Comparison of ENCODE assay signal across 9 cellular contexts in genomic region chr16:68229431-68230175, GRCh38. TPM values are rescaled to one million over a fixed set of nuclear protein-coding genes. Genes with fewer than 3 reads are reported as not detected.
A peak's percentile ranks its signal among the peaks of the same experiment; 100 is the strongest.
DNase-seq lines count a peak whose midpoint lies in the region; ATAC-seq and TF ChIP-seq lines count a peak whose summit lies in the region.
"Had no signal": no experiment of that assay in that cellular context is flagged by ENCODE, and none has a peak within 500 bp of the region (broad histone marks: within the 10 kb centered on the region; RNA-seq: fewer than 3 reads in every experiment).

No MANE protein-coding gene starts in this region.

- no peaks in the 10 kb centered on the region for H3K27me3 ChIP-seq in ascending aorta
- H3K27me3 ChIP-seq in hepatocyte = no peaks in the 10 kb centered on the region
- no peaks in the 10 kb centered on the region for H3K27me3 ChIP-seq in skeletal muscle tissue (ENCODE audit: control insufficient read depth in 3 of 3, insufficient read depth in 3 of 3, low read length in 3 of 3)

- H3K4me2 ChIP-seq in hepatocyte = no peak overlapping the region

- intact Hi-C loops in ascending aorta (cut with DNase I) = loop anchor here (1.0 to 10.0 kb wide), 2 partner anchors 236 to 265 kb away; partner anchors contain the start of gene SLC12A4

- CTCF ChIA-PET in RWPE1 (lab: Yijun Ruan, JAX) = interaction anchor here (0.7 kb wide), 1 partner anchor 59 kb away, joined by 3 read pairs; no protein-coding TSS in a partner anchor

- POLR2A ChIA-PET in RWPE1 (lab: Yijun Ruan, JAX; ENCODE audit: low non-redundant PET) = interaction anchor here (1.0 kb wide), 1 partner anchor 144 kb away, joined by 4 read pairs; no protein-coding TSS in a partner anchor

- H3K4me3 ChIP-seq in ascending aorta (no peak overlapping the region), hepatocyte (no peak overlapping the region), skeletal muscle tissue (ENCODE audit: low read length in 3 of 3) (no peak overlapping the region)
- H3K4me3 ChIP-seq: skin epidermis had no signal

- H3K79me2 ChIP-seq in hepatocyte = peaks cover 22% of the 10 kb centered on the region

- no peaks in the 10 kb centered on the region for H3K9me2 ChIP-seq in hepatocyte (replicated peaks; ENCODE audit: insufficient read depth)

- H4K20me1 ChIP-seq in hepatocyte (ENCODE audit: insufficient read depth, poor library complexity, severe bottlenecking) = peaks cover 9% of the 10 kb centered on the region

- WGBS in hepatocyte (ENCODE audit: low lambda C conversion rate, missing lambda C conversion rate) = 78% methylated on average over 4 of the region's 4 CpGs

- TF ChIP-seq CTCF in RWPE1 (conservative IDR thresholded peaks at IDR 0.05; ENCODE audit: low read depth) (peak; percentile 88), ascending aorta (IDR thresholded peaks at IDR 0.05) (peak; percentile 83 to 92 (median 86)), hepatocyte (IDR thresholded peaks at IDR 0.05; ENCODE audit: poor library complexity) (peak; percentile 85)

- DNase-seq in DMS 273 (lab: John Stamatoyannopoulos, UW; ENCODE audit: unreplicated experiment) (peak; percentile 88), HPDE6-E6E7 (ENCODE audit: extremely low spot score) (peak; percentile 44), RWPE1 (ENCODE audit: low spot score) (peak; percentile 42), ascending aorta (ENCODE audit: low spot score in 2 of 2) (peak in 1 of 2 donors; percentile 65), hepatocyte (ENCODE audit: low spot score) (peak; percentile 80)

- peaks cover 0 to 13% of the 10 kb centered on the region in 2 donors for H3K36me3 ChIP-seq in ascending aorta
- H3K36me3 ChIP-seq in hepatocyte (replicated peaks; ENCODE audit: insufficient read depth, low read depth) = no peaks in the 10 kb centered on the region
- peaks cover 9 to 20% (median 15%) of the 10 kb centered on the region in 3 donors for H3K36me3 ChIP-seq in skeletal muscle tissue (ENCODE audit: control insufficient read depth in 3 of 3, insufficient read depth in 3 of 3, low read length in 3 of 3)

- ATAC-seq in esophagus mucosa (no peak), HG03565 (IDR thresholded peaks at IDR 0.05; ENCODE audit: unreplicated experiment) (no peak)

- H3K27ac ChIP-seq in RWPE1 (peak overlapping the region; percentile 32), ascending aorta (no peak overlapping the region), hepatocyte (peak overlapping the region; percentile 41), skeletal muscle tissue (ENCODE audit: low read depth, low read length) (peak overlapping the region; percentile 37)

- H2AFZ ChIP-seq in hepatocyte = no peak overlapping the region

- H3K9ac ChIP-seq in skeletal muscle tissue (ENCODE audit: low read depth in 1 of 3, low read length in 3 of 3) = peak overlapping the region in 1 of 3 donors; percentile 29

- peaks cover 0 to 2% of the 10 kb centered on the region in 2 donors for H3K4me1 ChIP-seq in ascending aorta
- peaks cover 29% of the 10 kb centered on the region for H3K4me1 ChIP-seq in hepatocyte (ENCODE audit: insufficient read depth)
- H3K4me1 ChIP-seq in skeletal muscle tissue (ENCODE audit: control insufficient read depth in 3 of 3, insufficient read depth in 3 of 3, low read length in 3 of 3) = peaks cover 32 to 37% (median 35%) of the 10 kb centered on the region in 3 donors

- H3K9me3 ChIP-seq in ascending aorta (no peaks in the 10 kb centered on the region), hepatocyte (ENCODE audit: low read depth) (no peaks in the 10 kb centered on the region), skeletal muscle tissue (ENCODE audit: control insufficient read depth in 3 of 3, low read length in 3 of 3) (no peaks in the 10 kb centered on the region)

RNA-seq across cellular contexts. Expression of gene ESRP2, which starts 6.3 kb away (rescaled TPM):
- total RNA-seq in ascending aorta = not detected
- 39.5 and 45.6 TPM in 2 replicates for total RNA-seq in hepatocyte
- 45.6 and 52.4 TPM in 2 replicates for polyA plus RNA-seq in hepatocyte
- not detected for total RNA-seq in skeletal muscle tissue
- 82.1 TPM for total RNA-seq in esophagus mucosa

RNA-seq across cellular contexts. Expression of gene PLA2G15, which starts 15.6 kb away (rescaled TPM):
- total RNA-seq in ascending aorta (21.9 TPM), hepatocyte (24.2 and 34.8 TPM in 2 replicates), skeletal muscle tissue (23.0 TPM), esophagus mucosa (4.8 TPM)
- 31.7 and 34.2 TPM in 2 replicates for polyA plus RNA-seq in hepatocyte

RNA-seq across cellular contexts. Expression of gene SLC7A6, which starts 34.7 kb away (rescaled TPM):
- total RNA-seq in ascending aorta (27.7 TPM), hepatocyte (23.4 and 29.7 TPM in 2 replicates), skeletal muscle tissue (9.4 TPM), esophagus mucosa (4.7 TPM)
- polyA plus RNA-seq in hepatocyte = 20.5 and 23.1 TPM in 2 replicates

Comparison
In these comparisons a context has a peak if more than half of its experiments do, and no peak if none do; other contexts are left out.
1. H3K27ac ChIP-seq: peak in RWPE1 (single experiment), hepatocyte (single experiment) and skeletal muscle tissue (single experiment); none in ascending aorta (0 of 2).
2. RNA of gene ESRP2, which starts 6.3 kb away (total RNA-seq): 82.1 TPM in esophagus mucosa (single experiment) and 39.5 to 45.6 TPM in hepatocyte; not detected in ascending aorta (single experiment) and not detected in skeletal muscle tissue (single experiment); every median in the first group is over 10 times any median in the second.
3. Peak in every context shown above with its lines, with median percentiles within 50 percentile points of each other: CTCF ChIP-seq.